1 cellular context compared by ENCODE assay signal in the genomic region with DNA sequence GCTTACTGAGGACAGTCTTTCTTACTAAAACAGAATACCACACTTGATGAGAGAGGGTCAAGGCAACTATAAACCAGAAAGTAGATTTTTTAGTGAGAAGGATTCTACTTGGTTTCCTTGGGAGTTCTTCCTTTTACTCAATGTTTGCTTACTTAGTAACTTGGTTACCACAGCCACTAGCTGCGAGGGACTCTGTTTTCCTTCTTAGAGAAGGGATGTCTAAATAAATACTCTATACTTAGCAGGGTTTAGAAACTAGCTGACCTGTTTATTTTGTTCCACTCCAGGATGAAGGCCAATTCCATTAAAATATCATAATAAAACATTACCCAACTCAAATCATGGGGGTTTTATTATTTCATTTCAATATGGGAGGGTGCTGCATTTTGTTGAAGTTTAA.
TF ChIP-seq lines count a peak whose summit lies in the region.

No MANE protein-coding gene starts in this region.

TF ChIP-seq in IMR-90, 13 proteins besides CTCF, POLR2A, EP300 and RAD21 (continued from another document):
- TF ChIP-seq FOS (IDR thresholded peaks at IDR 0.05; ENCODE audit: low read depth, low read length): no peak
- TF ChIP-seq RFX5 (IDR thresholded peaks at IDR 0.05; ENCODE audit: low read depth, low read length): no peak
- TF ChIP-seq, protein P1, sequence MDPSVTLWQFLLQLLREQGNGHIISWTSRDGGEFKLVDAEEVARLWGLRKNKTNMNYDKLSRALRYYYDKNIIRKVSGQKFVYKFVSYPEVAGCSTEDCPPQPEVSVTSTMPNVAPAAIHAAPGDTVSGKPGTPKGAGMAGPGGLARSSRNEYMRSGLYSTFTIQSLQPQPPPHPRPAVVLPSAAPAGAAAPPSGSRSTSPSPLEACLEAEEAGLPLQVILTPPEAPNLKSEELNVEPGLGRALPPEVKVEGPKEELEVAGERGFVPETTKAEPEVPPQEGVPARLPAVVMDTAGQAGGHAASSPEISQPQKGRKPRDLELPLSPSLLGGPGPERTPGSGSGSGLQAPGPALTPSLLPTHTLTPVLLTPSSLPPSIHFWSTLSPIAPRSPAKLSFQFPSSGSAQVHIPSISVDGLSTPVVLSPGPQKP (IDR thresholded peaks at IDR 0.05; ENCODE audit: borderline replicate concordance, low read depth, low read length): no peak
